ENCODE assay signal across 25 cellular contexts in genomic region chr15:66937588-66937987, GRCh38.
"Had no signal": no experiment of that assay in that cellular context is flagged by ENCODE, and none has a peak within 500 bp of the region (broad histone marks: within the 10 kb centered on the region; RNA-seq: fewer than 3 reads in every experiment).

No MANE protein-coding gene starts in this region.

- H3K36me3 ChIP-seq: brain microvascular endothelial cell, WERI-Rb-1 had no signal

- H3K4me1 Mint-ChIP-seq: activated B cell treated with CpG ODN at 0.5 μM for 24 hours had no signal

- H3K27ac ChIP-seq: brain microvascular endothelial cell, WERI-Rb-1 had no signal

- DNase-seq: activated B cell treated with CpG ODN at 0.5 μM for 24 hours; activated CD4-positive, alpha-beta T cell treated with anti-CD3 and anti-CD28 coated beads for 48 hours; activated CD4-positive, alpha-beta T cell treated with anti-CD3 and anti-CD28 coated beads, Interleukin-2, amount 50 U/mL, for 1 hour; activated CD4-positive, alpha-beta T cell treated with anti-CD3 and anti-CD28 coated beads, Interleukin-2, amount 50 U/mL, for 48 hours; activated CD8-positive, alpha-beta memory T cell treated with anti-CD3 and anti-CD28 coated beads for 24 hours; activated CD8-positive, alpha-beta T cell treated with anti-CD3 and anti-CD28 coated beads for 36 hours; activated effector memory CD4-positive, alpha-beta T cell treated with Interleukin-2 at 50 U/mL for 16 hours; activated gamma-delta T cell treated with Interleukin-2 at 50 U/mL for 16 hours; activated naive CD4-positive, alpha-beta T cell treated with anti-CD3 and anti-CD28 coated beads, Interleukin-2, amount 50 U/mL, for 16 hours; activated naive CD4-positive, alpha-beta T cell treated with Interleukin-2 at 50 U/mL for 16 hours; activated T-cell treated with anti-CD3 and anti-CD28 coated beads, Interleukin-2, amount 50 U/mL, for 4 hours; amniotic stem cell; anterior cingulate cortex; brain microvascular endothelial cell; caudate nucleus; effector CD8-positive, alpha-beta T cell; T-cell; T1000; WERI-Rb-1 had no signal

- H3K36me3 Mint-ChIP-seq: activated naive CD8-positive, alpha-beta T cell; T-cell had no signal

- H3K27me3 ChIP-seq: brain microvascular endothelial cell had no signal

- H3K27ac Mint-ChIP-seq: activated B cell treated with CpG ODN at 0.5 μM for 24 hours; activated CD8-positive, alpha-beta T cell treated with anti-CD3 and anti-CD28 coated beads for 36 hours; activated naive CD8-positive, alpha-beta T cell; activated T-helper 17 cell treated with anti-CD3 and anti-CD28 coated beads, Interleukin-2, amount 50 U/mL, for 72 hours; T-cell; T-helper 1 cell treated with Interleukin-12 subunit alpha and Interleukin-12 subunit beta and Interleukin-4 antibody, amounts not matched to agents 30 μg/mL and 1 μg/mL, for 36 hours; T-helper 2 cell treated with Interferon-gamma antibody and Interleukin-4, amounts not matched to agents 5 μg/mL and 100 μg/mL, for 36 hours had no signal

- H3K4me3 Mint-ChIP-seq: activated B cell treated with CpG ODN at 0.5 μM for 24 hours; activated CD8-positive, alpha-beta T cell treated with anti-CD3 and anti-CD28 coated beads for 36 hours; activated naive CD8-positive, alpha-beta T cell; activated T-cell treated with anti-CD3 and anti-CD28 coated beads, Interleukin-2, amount 50 U/mL, for 4 hours; activated T-helper 17 cell treated with anti-CD3 and anti-CD28 coated beads, Interleukin-2, amount 50 U/mL, for 72 hours; T-cell; T-helper 1 cell treated with Interleukin-12 subunit alpha and Interleukin-12 subunit beta and Interleukin-4 antibody, amounts not matched to agents 30 μg/mL and 1 μg/mL, for 36 hours; T-helper 2 cell treated with Interferon-gamma antibody and Interleukin-4, amounts not matched to agents 5 μg/mL and 100 μg/mL, for 36 hours had no signal

- ATAC-seq: activated CD4-positive, CD25-positive, alpha-beta regulatory T cell treated with anti-CD3 and anti-CD28 coated beads, Interleukin-2, amount 50 U/mL, for 24 hours; activated CD8-positive, alpha-beta T cell treated with anti-CD3 and anti-CD28 coated beads for 36 hours; activated T-cell treated with anti-CD3 and anti-CD28 coated beads, Interleukin-2, amount 50 U/mL, for 4 hours; activated T-helper 17 cell treated with anti-CD3 and anti-CD28 coated beads, Interleukin-2, amount 50 U/mL, for 72 hours; esophagus mucosa; T-cell had no signal
